In the genomic region with DNA sequence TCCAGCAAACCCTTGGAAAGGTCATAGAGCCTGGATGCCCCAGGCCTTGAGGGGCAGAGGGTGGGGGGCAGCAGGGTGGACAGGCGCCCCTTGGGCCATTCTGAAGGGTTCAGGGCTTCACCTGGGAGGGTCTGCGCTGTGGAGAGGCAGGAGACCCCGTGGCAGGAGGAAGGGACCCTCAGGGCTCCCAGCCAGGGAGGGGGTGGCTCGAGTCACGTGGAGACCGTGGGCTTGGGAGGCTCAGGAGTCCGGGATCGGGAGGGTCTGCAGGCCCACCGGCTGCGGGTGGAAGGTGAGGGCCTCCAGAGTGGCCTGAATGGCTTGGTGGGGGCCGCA, we compare ENCODE assay signal across 18 cellular contexts. TPM values are rescaled to one million over a fixed set of nuclear protein-coding genes. Genes with fewer than 3 reads are reported as not detected.
DNase-seq lines count a peak whose midpoint lies in the region; ATAC-seq and TF ChIP-seq lines count a peak whose summit lies in the region.
"Had no signal": no experiment of that assay in that cellular context is flagged by ENCODE, and none has a peak within 500 bp of the region (broad histone marks: within the 10 kb centered on the region; RNA-seq: fewer than 3 reads in every experiment).

No MANE protein-coding gene starts in this region.

- peak overlapping the region; percentile 28 to 70 for H2BK12ac ChIP-seq in mesenchymal stem cell (ENCODE audit: low read length in 2 of 2)

- H2AK5ac ChIP-seq in mesenchymal stem cell (ENCODE audit: low read length, severe bottlenecking), result peak overlapping the region; percentile 31

- intact Hi-C loops in aorta (cut with DNase I), result loop anchor here in 1 of 2 donors (10.0 kb wide), 1 partner anchor 46 kb away; no protein-coding TSS in a partner anchor
- intact Hi-C loops in activated T-helper 1 cell treated with anti-CD3 and anti-CD28 coated beads, Interleukin-12 subunit alpha, Interleukin-12 subunit beta, Interleukin-2, Interleukin-4 antibody, amounts not matched to agents 30 ng/mL and 10 ng/mL and 1 ng/mL, durations not matched to agents 14 hours and 24 hours and 36 hours (cut with micrococcal nuclease), result no loop called here

- H3K27ac ChIP-seq in OCI-LY3 (ENCODE audit: low read length) (peak overlapping the region; percentile 15; the same call in 1 of the 2 replicates), mesenchymal stem cell (ENCODE audit: low read length, poor library complexity, severe bottlenecking) (no peak overlapping the region), aorta (ENCODE audit: low read depth in 1 of 2, low read length in 2 of 2) (no peak overlapping the region)
- H3K27ac ChIP-seq: left lung had no signal

- 90% methylated on average over 11 of the region's 11 CpGs for WGBS in mesenchymal stem cell
- 88 to 92% methylated on average over 11 of the region's 11 CpGs for WGBS in aorta, 2 donors

- H3K4me1 Mint-ChIP-seq in activated T-helper 1 cell treated with anti-CD3 and anti-CD28 coated beads, Interleukin-12 subunit alpha, Interleukin-12 subunit beta, Interleukin-2, Interleukin-4 antibody, amounts not matched to agents 30 ng/mL and 10 ng/mL and 1 ng/mL, durations not matched to agents 14 hours and 24 hours and 36 hours (ENCODE audit: low read depth), result no peaks in the 10 kb centered on the region

- H2BK5ac ChIP-seq in mesenchymal stem cell (ENCODE audit: low read depth, low read length, poor library complexity, severe bottlenecking), result no peak overlapping the region

- peak; percentile 30 for ATAC-seq in aorta (ENCODE audit: low FRiP score)
- no peak for ATAC-seq in HG02678 (IDR thresholded peaks at IDR 0.05; ENCODE audit: unreplicated experiment)
- no peak for ATAC-seq in GM21390 (IDR thresholded peaks at IDR 0.05; ENCODE audit: unreplicated experiment)
- ATAC-seq: activated CD8-positive, alpha-beta T cell treated with anti-CD3 and anti-CD28 coated beads, Interleukin-2, amount 10 ng/mL, durations not matched to agents 7 days and 5 days; activated T-cell treated with anti-CD3 and anti-CD28 coated beads, Interleukin-2, amount 50 U/mL, for 4 hours had no signal

- peak overlapping the region; percentile 73 to 81 for H3K18ac ChIP-seq in mesenchymal stem cell (ENCODE audit: low read depth in 1 of 2, low read length in 2 of 2)

- H3K79me1 ChIP-seq in mesenchymal stem cell (replicated peaks; ENCODE audit: low read length, poor library complexity, severe bottlenecking), result no peaks in the 10 kb centered on the region

- peak overlapping the region; percentile 88 for H2BK15ac ChIP-seq in mesenchymal stem cell (ENCODE audit: low read depth, poor library complexity, severe bottlenecking)

- no peaks in the 10 kb centered on the region for H3K36me3 ChIP-seq in OCI-LY3 (replicated peaks; ENCODE audit: low read depth, low read length)
- H3K36me3 ChIP-seq in mesenchymal stem cell (ENCODE audit: control insufficient read depth in 1 of 2, insufficient read depth in 2 of 2, low read depth in 1 of 2, low read length in 2 of 2), result no peaks in the 10 kb centered on the region
- H3K36me3 ChIP-seq in aorta (ENCODE audit: control insufficient read depth in 1 of 2, insufficient read depth in 2 of 2, low read length in 1 of 2), result no peaks in the 10 kb centered on the region
- H3K36me3 ChIP-seq: left lung, prostate gland had no signal

- peak overlapping the region; percentile 30 for H2BK120ac ChIP-seq in mesenchymal stem cell (ENCODE audit: low read depth, low read length)

- peaks cover 26% of the 10 kb centered on the region; the same call in 1 of the 2 replicates for H3K27me3 ChIP-seq in OCI-LY3 (ENCODE audit: low read depth, low read length)
- H3K27me3 ChIP-seq in mesenchymal stem cell (ENCODE audit: control insufficient read depth in 1 of 2, insufficient read depth in 1 of 2, low read length in 2 of 2), result no peaks in the 10 kb centered on the region
- no peaks in the 10 kb centered on the region for H3K27me3 ChIP-seq in aorta (ENCODE audit: control insufficient read depth in 1 of 2, insufficient read depth in 2 of 2, low read length in 1 of 2)
- H3K27me3 ChIP-seq: left lung had no signal

- peak overlapping the region; percentile 93 for H3K4me2 ChIP-seq in OCI-LY3 (ENCODE audit: low read length)
- no peak overlapping the region for H3K4me2 ChIP-seq in mesenchymal stem cell (ENCODE audit: low read length, poor library complexity, severe bottlenecking)

- no peaks in the 10 kb centered on the region for H3K27me3 Mint-ChIP-seq in activated T-helper 1 cell treated with anti-CD3 and anti-CD28 coated beads, Interleukin-12 subunit alpha, Interleukin-12 subunit beta, Interleukin-2, Interleukin-4 antibody, amounts not matched to agents 30 ng/mL and 10 ng/mL and 1 ng/mL, durations not matched to agents 14 hours and 24 hours and 36 hours (ENCODE audit: insufficient read depth)

- peak overlapping the region; percentile 80 for H4K91ac ChIP-seq in mesenchymal stem cell (ENCODE audit: low read length)

- H2AFZ ChIP-seq in OCI-LY3 (ENCODE audit: low read depth, low read length) (no peak overlapping the region), mesenchymal stem cell (ENCODE audit: low read depth, low read length) (no peak overlapping the region)

- no peak overlapping the region for H3K27ac Mint-ChIP-seq in activated T-helper 1 cell treated with anti-CD3 and anti-CD28 coated beads, Interleukin-12 subunit alpha, Interleukin-12 subunit beta, Interleukin-2, Interleukin-4 antibody, amounts not matched to agents 30 ng/mL and 10 ng/mL and 1 ng/mL, durations not matched to agents 14 hours and 24 hours and 36 hours
- H3K27ac Mint-ChIP-seq: activated CD8-positive, alpha-beta T cell treated with anti-CD3 and anti-CD28 coated beads, Interleukin-2, amount 10 ng/mL, durations not matched to agents 7 days and 5 days; activated naive CD4-positive, alpha-beta T cell treated with anti-CD3 and anti-CD28 coated beads for 36 hours had no signal

- H4K8ac ChIP-seq in mesenchymal stem cell (ENCODE audit: low read length), result no peak overlapping the region

- H3K14ac ChIP-seq in mesenchymal stem cell (ENCODE audit: low read length in 2 of 2), result peak overlapping the region in 1 of 2 experiments; percentile 84

- DNase-seq in GM12865 (ENCODE audit: low read depth) (no peak), mesenchymal stem cell (no peak), aorta (no peak)
- DNase-seq in activated T-helper 1 cell treated with anti-CD3 and anti-CD28 coated beads, Interleukin-12 subunit alpha, Interleukin-12 subunit beta, Interleukin-2, Interleukin-4 antibody, amounts not matched to agents 30 ng/mL and 10 ng/mL and 1 ng/mL, durations not matched to agents 14 hours and 24 hours and 36 hours (ENCODE audit: low spot score), result no peak
- DNase-seq: activated CD4-positive, CD25-positive, alpha-beta regulatory T cell treated with anti-CD3 and anti-CD28 coated beads, Interleukin-2, amount 50 U/mL, for 72 hours; activated CD8-positive, alpha-beta T cell treated with anti-CD3 and anti-CD28 coated beads, Interleukin-2, amount 10 ng/mL, durations not matched to agents 7 days and 5 days; activated naive CD4-positive, alpha-beta T cell treated with anti-CD3 and anti-CD28 coated beads for 36 hours; activated T-cell treated with anti-CD3 and anti-CD28 coated beads, Interleukin-2, amount 50 U/mL, for 4 hours; amniotic stem cell; cortex of kidney; GOT3; NCI-H1694 treated with DMSO at 0.1 percent for 48 hours had no signal

- no peaks in the 10 kb centered on the region for H4K20me1 ChIP-seq in OCI-LY3 (ENCODE audit: insufficient read depth, low read length)

- peak overlapping the region; percentile 33 for H3K4me3 ChIP-seq in GM12865 (ENCODE audit: low read depth, low read length)
- H3K4me3 ChIP-seq in OCI-LY3 (ENCODE audit: low read length), result peak overlapping the region; percentile 74
- H3K4me3 ChIP-seq in mesenchymal stem cell (ENCODE audit: insufficient read depth in 1 of 2, low read depth in 1 of 2, low read length in 2 of 2), result no peak overlapping the region
- no peak overlapping the region for H3K4me3 ChIP-seq in aorta (ENCODE audit: low read length in 2 of 2)
- H3K4me3 ChIP-seq: left lung, prostate gland had no signal

- H3K23ac ChIP-seq in mesenchymal stem cell (ENCODE audit: low read length in 2 of 2), result no peak overlapping the region

- no peaks in the 10 kb centered on the region for H3K79me2 ChIP-seq in OCI-LY3 (ENCODE audit: low read length)

- H3K9me3 ChIP-seq in OCI-LY3 (ENCODE audit: insufficient read depth, low read length) (no peaks in the 10 kb centered on the region), mesenchymal stem cell (ENCODE audit: control insufficient read depth, low read length) (no peaks in the 10 kb centered on the region), aorta (ENCODE audit: control insufficient read depth, low read length) (no peaks in the 10 kb centered on the region)
- H3K9me3 ChIP-seq: left lung, prostate gland had no signal

- H3K9ac ChIP-seq in OCI-LY3 (ENCODE audit: low read length), result peak overlapping the region; percentile 51
- H3K9ac ChIP-seq in mesenchymal stem cell (ENCODE audit: low read length), result no peak overlapping the region

- no peaks in the 10 kb centered on the region for H3K9me3 Mint-ChIP-seq in activated T-helper 1 cell treated with anti-CD3 and anti-CD28 coated beads, Interleukin-12 subunit alpha, Interleukin-12 subunit beta, Interleukin-2, Interleukin-4 antibody, amounts not matched to agents 30 ng/mL and 10 ng/mL and 1 ng/mL, durations not matched to agents 14 hours and 24 hours and 36 hours
- H3K9me3 Mint-ChIP-seq: activated naive CD4-positive, alpha-beta T cell treated with anti-CD3 and anti-CD28 coated beads for 36 hours; activated T-cell treated with anti-CD3 and anti-CD28 coated beads, Interleukin-2, amount 50 U/mL, for 4 hours; neural crest cell had no signal

- H3K4me1 ChIP-seq in OCI-LY3 (ENCODE audit: low read length), result peaks cover 64% of the 10 kb centered on the region
- H3K4me1 ChIP-seq in mesenchymal stem cell (ENCODE audit: control insufficient read depth, insufficient read depth, low read depth, low read length), result peaks cover 32% of the 10 kb centered on the region
- no peaks in the 10 kb centered on the region for H3K4me1 ChIP-seq in aorta (ENCODE audit: control insufficient read depth in 1 of 2, insufficient read depth in 2 of 2, low read length in 2 of 2)
- H3K4me1 ChIP-seq: prostate gland had no signal

- no peaks in the 10 kb centered on the region for H3K36me3 Mint-ChIP-seq in activated T-helper 1 cell treated with anti-CD3 and anti-CD28 coated beads, Interleukin-12 subunit alpha, Interleukin-12 subunit beta, Interleukin-2, Interleukin-4 antibody, amounts not matched to agents 30 ng/mL and 10 ng/mL and 1 ng/mL, durations not matched to agents 14 hours and 24 hours and 36 hours (ENCODE audit: low read depth)

- H3K4ac ChIP-seq in mesenchymal stem cell (ENCODE audit: low read depth in 1 of 2, low read length in 2 of 2), result peak overlapping the region in 1 of 2 experiments; percentile 70

- TF ChIP-seq CTCF in GM12865 (IDR thresholded peaks at IDR 0.05; ENCODE audit: insufficient read depth, low read depth, low read length, missing control alignments), result no peak
- no peak for TF ChIP-seq CTCF in OCI-LY3 (IDR thresholded peaks at IDR 0.05; ENCODE audit: low read depth, low read length)

- H3K4me3 Mint-ChIP-seq in activated T-helper 1 cell treated with anti-CD3 and anti-CD28 coated beads, Interleukin-12 subunit alpha, Interleukin-12 subunit beta, Interleukin-2, Interleukin-4 antibody, amounts not matched to agents 30 ng/mL and 10 ng/mL and 1 ng/mL, durations not matched to agents 14 hours and 24 hours and 36 hours, result no peak overlapping the region
- H3K4me3 Mint-ChIP-seq: activated CD8-positive, alpha-beta T cell treated with anti-CD3 and anti-CD28 coated beads, Interleukin-2, amount 10 ng/mL, durations not matched to agents 7 days and 5 days; activated naive CD4-positive, alpha-beta T cell treated with anti-CD3 and anti-CD28 coated beads for 36 hours; activated T-cell treated with anti-CD3 and anti-CD28 coated beads, Interleukin-2, amount 50 U/mL, for 4 hours; neural crest cell had no signal

RNA-seq across cellular contexts. Expression of gene A4GALT, which starts 48.5 kb away (rescaled TPM):
- 10.1 TPM for polyA plus RNA-seq in mesenchymal stem cell (2013, experiment 1 of 2)
- polyA plus RNA-seq in mesenchymal stem cell (2013, experiment 2 of 2), result 9.6 TPM
- total RNA-seq in aorta, result 10 to 100 TPM; 62.1 to 72.3 TPM
- polyA plus RNA-seq in aorta, result 10 to 100 TPM; 15.8 to 75.8 TPM
- not detected in 2 replicates for total RNA-seq in activated T-helper 1 cell treated with anti-CD3 and anti-CD28 coated beads, Interleukin-12 subunit alpha, Interleukin-12 subunit beta, Interleukin-2, Interleukin-4 antibody, amounts not matched to agents 30 ng/mL and 10 ng/mL and 1 ng/mL, durations not matched to agents 14 hours and 24 hours and 36 hours
- total RNA-seq: activated naive CD4-positive, alpha-beta T cell treated with anti-CD3 and anti-CD28 coated beads for 36 hours; activated T-cell treated with anti-CD3 and anti-CD28 coated beads, Interleukin-2, amount 50 U/mL, for 4 hours had no signal

Comparison
In these comparisons a context has a peak if more than half of its experiments do, and no peak if none do; other contexts are left out.
1. H3K4me3 ChIP-seq: peak in GM12865 (single experiment) and OCI-LY3 (single experiment); none in mesenchymal stem cell (0 of 2) and aorta (0 of 2).
2. RNA of gene A4GALT, which starts 48.5 kb away (total RNA-seq): 62.1 to 72.3 TPM in aorta; not detected in activated T-helper 1 cell treated with anti-CD3 and anti-CD28 coated beads, Interleukin-12 subunit alpha, Interleukin-12 subunit beta, Interleukin-2, Interleukin-4 antibody, amounts not matched to agents 30 ng/mL and 10 ng/mL and 1 ng/mL, durations not matched to agents 14 hours and 24 hours and 36 hours; every median in the first group is over 10 times any median in the second.